In genomic region chr3:37056826-37057225, GRCh38 we compare ENCODE assay signal across 20 cellular contexts.
DNase-seq lines count a peak whose midpoint lies in the region; ATAC-seq and TF ChIP-seq lines count a peak whose summit lies in the region.
"Had no signal": no experiment of that assay in that cellular context is flagged by ENCODE, and none has a peak within 500 bp of the region (broad histone marks: within the 10 kb centered on the region; RNA-seq: fewer than 3 reads in every experiment).

No MANE protein-coding gene starts in this region.

- TF ChIP-seq CTCF in CD8-positive, alpha-beta T cell (IDR thresholded peaks at IDR 0.05): no peak
- TF ChIP-seq CTCF in progenitor cell of endocrine pancreas (IDR thresholded peaks at IDR 0.05; ENCODE audit: unreplicated experiment): no peak

- no peaks in the 10 kb centered on the region for H3K4me1 ChIP-seq in CD8-positive, alpha-beta T cell (ENCODE audit: insufficient read depth, low read length)
- H3K4me1 ChIP-seq: neural progenitor cell had no signal

- DNase-seq in activated naive CD4-positive, alpha-beta T cell treated with Interleukin-2 at 50 U/mL for 16 hours: no peak
- no peak for DNase-seq in CD8-positive, alpha-beta T cell
- no peak for DNase-seq in central memory CD8-positive, alpha-beta T cell (ENCODE audit: low spot score in 2 of 2)
- DNase-seq in progenitor cell of endocrine pancreas (ENCODE audit: low spot score, unreplicated experiment): no peak
- DNase-seq in islet precursor cell: no peak
- DNase-seq in A172 (ENCODE audit: low spot score): no peak
- DNase-seq: activated CD4-positive, alpha-beta T cell treated with anti-CD3 and anti-CD28 coated beads for 1 hour; activated T-cell treated with anti-CD3 and anti-CD28 coated beads for 4 hours; central memory CD4-positive, alpha-beta T cell; effector CD4-positive, alpha-beta T cell; esophagus squamous epithelium; mammary epithelial cell; NCI-H146; NCI-H2227 treated with DMSO at 0.1 percent for 48 hours; PC-9 had no signal

- no peak for ATAC-seq in CD8-positive, alpha-beta T cell
- ATAC-seq in central memory CD8-positive, alpha-beta T cell (replicated peaks; ENCODE audit: extremely low read depth, poor library complexity, severe bottlenecking): no peak
- no peak for ATAC-seq in HG02759 (IDR thresholded peaks at IDR 0.05; ENCODE audit: unreplicated experiment)

- peaks cover 18% of the 10 kb centered on the region for H3K4me1 Mint-ChIP-seq in activated naive CD4-positive, alpha-beta T cell treated with anti-CD3 and anti-CD28 coated beads, Interleukin-2, amount 50 U/mL, for 24 hours
- no peaks in the 10 kb centered on the region for H3K4me1 Mint-ChIP-seq in CD8-positive, alpha-beta T cell (ENCODE audit: low read depth)
- H3K4me1 Mint-ChIP-seq in central memory CD8-positive, alpha-beta T cell: no peaks in the 10 kb centered on the region
- H3K4me1 Mint-ChIP-seq in progenitor cell of endocrine pancreas (ENCODE audit: low read depth): peaks cover 5% of the 10 kb centered on the region
- H3K4me1 Mint-ChIP-seq: neural progenitor cell had no signal

- H3K27ac ChIP-seq in CD8-positive, alpha-beta T cell (ENCODE audit: low read depth, low read length): no peak overlapping the region
- H3K27ac ChIP-seq: neural progenitor cell, PC-9, tibial nerve had no signal

- peak overlapping the region; percentile 88 for H3K27ac Mint-ChIP-seq in activated naive CD4-positive, alpha-beta T cell treated with anti-CD3 and anti-CD28 coated beads, Interleukin-2, amount 50 U/mL, for 24 hours
- H3K27ac Mint-ChIP-seq in CD8-positive, alpha-beta T cell: peak overlapping the region; percentile 64
- H3K27ac Mint-ChIP-seq in central memory CD8-positive, alpha-beta T cell (ENCODE audit: low read depth): peak overlapping the region; percentile 56
- H3K27ac Mint-ChIP-seq in progenitor cell of endocrine pancreas: peak overlapping the region; percentile 19
- H3K27ac Mint-ChIP-seq: T-helper 2 cell treated with Interferon-gamma antibody and Interleukin-4, amounts not matched to agents 5 μg/mL and 100 μg/mL, for 36 hours had no signal

- POLR2A ChIA-PET in CD8-positive, alpha-beta T cell (lab: Charles Lee): no interaction called here

- H3K36me3 Mint-ChIP-seq in activated naive CD4-positive, alpha-beta T cell treated with anti-CD3 and anti-CD28 coated beads, Interleukin-2, amount 50 U/mL, for 24 hours: peaks cover 15% of the 10 kb centered on the region
- H3K36me3 Mint-ChIP-seq in CD8-positive, alpha-beta T cell: peaks cover 74% of the 10 kb centered on the region
- peaks cover 29% of the 10 kb centered on the region for H3K36me3 Mint-ChIP-seq in central memory CD8-positive, alpha-beta T cell (ENCODE audit: insufficient read depth)
- H3K36me3 Mint-ChIP-seq in progenitor cell of endocrine pancreas (ENCODE audit: insufficient read depth): peaks cover 24% of the 10 kb centered on the region

- no peaks in the 10 kb centered on the region for H3K27me3 Mint-ChIP-seq in activated naive CD4-positive, alpha-beta T cell treated with anti-CD3 and anti-CD28 coated beads, Interleukin-2, amount 50 U/mL, for 24 hours
- no peaks in the 10 kb centered on the region for H3K27me3 Mint-ChIP-seq in CD8-positive, alpha-beta T cell (ENCODE audit: low read depth)
- H3K27me3 Mint-ChIP-seq in central memory CD8-positive, alpha-beta T cell: no peaks in the 10 kb centered on the region
- H3K27me3 Mint-ChIP-seq in progenitor cell of endocrine pancreas: no peaks in the 10 kb centered on the region

- H3K4me3 ChIP-seq in CD8-positive, alpha-beta T cell (ENCODE audit: low read depth, low read length): no peak overlapping the region
- H3K4me3 ChIP-seq: esophagus squamous epithelium, neural progenitor cell, PC-9, tibial nerve had no signal

- intact Hi-C loops in CD8-positive, alpha-beta T cell (cut with DNase I, micrococcal nuclease): no loop called here

- H3K36me3 ChIP-seq in CD8-positive, alpha-beta T cell (ENCODE audit: insufficient read depth, low read length): peaks cover 15% of the 10 kb centered on the region

- H3K9me3 ChIP-seq in CD8-positive, alpha-beta T cell (ENCODE audit: low read length): no peaks in the 10 kb centered on the region
- H3K9me3 ChIP-seq: esophagus squamous epithelium, tibial nerve had no signal

- no peaks in the 10 kb centered on the region for H3K27me3 ChIP-seq in CD8-positive, alpha-beta T cell (ENCODE audit: insufficient read depth, low read length)
- H3K27me3 ChIP-seq: esophagus squamous epithelium, neural progenitor cell, tibial nerve had no signal

- H3K4me3 Mint-ChIP-seq in activated naive CD4-positive, alpha-beta T cell treated with anti-CD3 and anti-CD28 coated beads, Interleukin-2, amount 50 U/mL, for 24 hours: no peak overlapping the region
- H3K4me3 Mint-ChIP-seq in CD8-positive, alpha-beta T cell: no peak overlapping the region
- H3K4me3 Mint-ChIP-seq in central memory CD8-positive, alpha-beta T cell: no peak overlapping the region
- no peak overlapping the region for H3K4me3 Mint-ChIP-seq in progenitor cell of endocrine pancreas (ENCODE audit: low read depth)
- H3K4me3 Mint-ChIP-seq: neural progenitor cell; T-helper 2 cell treated with Interferon-gamma antibody and Interleukin-4, amounts not matched to agents 5 μg/mL and 100 μg/mL, for 36 hours had no signal

- H3K9me3 Mint-ChIP-seq in activated naive CD4-positive, alpha-beta T cell treated with anti-CD3 and anti-CD28 coated beads, Interleukin-2, amount 50 U/mL, for 24 hours: no peaks in the 10 kb centered on the region
- no peaks in the 10 kb centered on the region for H3K9me3 Mint-ChIP-seq in CD8-positive, alpha-beta T cell
- no peaks in the 10 kb centered on the region for H3K9me3 Mint-ChIP-seq in central memory CD8-positive, alpha-beta T cell
- H3K9me3 Mint-ChIP-seq in progenitor cell of endocrine pancreas (ENCODE audit: low read depth): no peaks in the 10 kb centered on the region
- H3K9me3 Mint-ChIP-seq: neural progenitor cell; T-helper 2 cell treated with Interferon-gamma antibody and Interleukin-4, amounts not matched to agents 5 μg/mL and 100 μg/mL, for 36 hours had no signal

- CTCF ChIA-PET in CD8-positive, alpha-beta T cell (lab: Charles Lee): no interaction called here

Comparison
In these comparisons a context has a peak if more than half of its experiments do, and no peak if none do; other contexts are left out.
1. H3K27ac Mint-ChIP-seq: peak in every context shown above with its lines; median percentile 88 in activated naive CD4-positive, alpha-beta T cell treated with anti-CD3 and anti-CD28 coated beads, Interleukin-2, amount 50 U/mL, for 24 hours; 64 in CD8-positive, alpha-beta T cell; 56 in central memory CD8-positive, alpha-beta T cell; 19 in progenitor cell of endocrine pancreas.